ENCODE assay signal across 1 cellular context in the genomic region with DNA sequence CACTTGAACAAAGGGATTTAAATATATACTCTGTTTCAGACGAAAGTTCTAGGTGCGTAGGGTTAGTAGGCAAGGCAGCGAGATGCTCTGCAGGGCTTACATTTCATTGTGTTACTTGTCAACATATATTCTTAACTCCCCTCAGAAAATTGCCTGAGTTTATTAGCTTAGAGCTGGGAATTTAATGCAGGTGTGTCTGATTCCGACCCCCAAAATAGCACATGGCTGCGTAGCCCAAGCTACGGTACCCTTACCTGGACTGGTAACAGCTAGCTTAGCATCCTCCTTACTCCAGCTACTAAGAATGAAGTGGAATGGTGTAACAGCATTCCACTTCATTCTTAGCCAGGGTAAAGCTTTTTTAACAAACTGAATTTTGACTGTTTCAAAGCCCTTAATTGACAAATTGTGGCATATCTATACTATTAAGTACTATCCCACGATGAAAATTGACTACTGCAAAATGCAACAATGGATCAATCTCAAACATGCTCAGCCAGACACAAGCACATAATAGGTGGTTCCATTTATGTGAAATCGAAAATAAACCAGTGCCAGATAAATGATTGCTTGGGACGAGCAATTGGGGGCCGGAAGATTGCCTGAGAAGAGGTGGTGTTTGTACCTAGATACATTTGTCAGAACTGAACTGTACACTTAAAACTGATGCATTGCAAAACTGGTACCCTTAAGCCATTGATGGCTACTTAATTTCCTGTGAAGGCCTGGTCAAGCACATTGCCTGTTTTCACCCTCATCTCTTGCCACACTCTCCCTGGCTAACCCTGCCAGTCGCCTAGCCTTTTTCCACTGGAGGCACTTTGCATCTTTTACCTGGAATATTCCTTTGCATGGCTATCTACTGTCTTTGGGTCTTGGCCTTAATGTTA.
A peak's percentile ranks its signal among the peaks of the same experiment; 100 is the strongest.
TF ChIP-seq lines count a peak whose summit lies in the region.

No MANE protein-coding gene starts in this region.

TF ChIP-seq in HepG2, 621 proteins besides CTCF, POLR2A, EP300 and RAD21:
- TF ChIP-seq POLR2AphosphoS2 (IDR thresholded peaks at IDR 0.05; ENCODE audit: low read depth, low read length), result peak; percentile 10; the same call in 1 of the 2 replicates
- TF ChIP-seq ZZZ3 (CRISPR knock-in tag; IDR thresholded peaks at IDR 0.05; ENCODE audit: borderline replicate concordance), result no peak
- peak; percentile 57 for TF ChIP-seq RBM22 (optimal IDR thresholded peaks at IDR 0.05; ENCODE audit: low read length)
- no peak for TF ChIP-seq RFX1 (IDR thresholded peaks at IDR 0.05)
- TF ChIP-seq NR2F2 (IDR thresholded peaks at IDR 0.05; ENCODE audit: borderline replicate concordance, low read depth), result no peak
- no peak for TF ChIP-seq ZNF766 (CRISPR knock-in tag; IDR thresholded peaks at IDR 0.05; ENCODE audit: borderline replicate concordance)
- TF ChIP-seq, protein P1, sequence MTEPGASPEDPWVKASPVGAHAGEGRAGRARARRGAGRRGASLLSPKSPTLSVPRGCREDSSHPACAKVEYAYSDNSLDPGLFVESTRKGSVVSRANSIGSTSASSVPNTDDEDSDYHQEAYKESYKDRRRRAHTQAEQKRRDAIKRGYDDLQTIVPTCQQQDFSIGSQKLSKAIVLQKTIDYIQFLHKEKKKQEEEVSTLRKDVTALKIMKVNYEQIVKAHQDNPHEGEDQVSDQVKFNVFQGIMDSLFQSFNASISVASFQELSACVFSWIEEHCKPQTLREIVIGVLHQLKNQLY (CRISPR knock-in tag; IDR thresholded peaks at IDR 0.05), result no peak
- TF ChIP-seq, protein P2, sequence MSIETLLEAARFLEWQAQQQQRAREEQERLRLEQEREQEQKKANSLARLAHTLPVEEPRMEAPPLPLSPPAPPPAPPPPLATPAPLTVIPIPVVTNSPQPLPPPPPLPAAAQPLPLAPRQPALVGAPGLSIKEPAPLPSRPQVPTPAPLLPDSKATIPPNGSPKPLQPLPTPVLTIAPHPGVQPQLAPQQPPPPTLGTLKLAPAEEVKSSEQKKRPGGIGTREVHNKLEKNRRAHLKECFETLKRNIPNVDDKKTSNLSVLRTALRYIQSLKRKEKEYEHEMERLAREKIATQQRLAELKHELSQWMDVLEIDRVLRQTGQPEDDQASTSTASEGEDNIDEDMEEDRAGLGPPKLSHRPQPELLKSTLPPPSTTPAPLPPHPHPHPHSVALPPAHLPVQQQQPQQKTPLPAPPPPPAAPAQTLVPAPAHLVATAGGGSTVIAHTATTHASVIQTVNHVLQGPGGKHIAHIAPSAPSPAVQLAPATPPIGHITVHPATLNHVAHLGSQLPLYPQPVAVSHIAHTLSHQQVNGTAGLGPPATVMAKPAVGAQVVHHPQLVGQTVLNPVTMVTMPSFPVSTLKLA (IDR thresholded peaks at IDR 0.05), result peak; percentile 69
